In genomic region chr7:77537136-77537594, GRCh38 we compare ENCODE assay signal across 8 cellular contexts. TPM values are rescaled to one million over a fixed set of nuclear protein-coding genes. Genes with fewer than 3 reads are reported as not detected.
A peak's percentile ranks its signal among the peaks of the same experiment; 100 is the strongest.
DNase-seq lines count a peak whose midpoint lies in the region; ATAC-seq and FAIRE-seq lines count a peak whose summit lies in the region.

Gene PTPN12, plus strand, starts transcription at chr7:77537295. Its CDS starts 252 bp downstream, at chr7:77537547.

- H3K4me1 ChIP-seq in trophoblast cell (ENCODE audit: control insufficient read depth in 1 of 2, insufficient read depth in 2 of 2, low read length in 2 of 2) = peaks cover 8 to 14% of the 10 kb centered on the region in 2 experiments

- H4K12ac ChIP-seq in trophoblast cell (ENCODE audit: low read depth, low read length) = peak within 1 kb of the TSS; percentile 94

- no peaks in the 10 kb centered on the region for H3K27me3 Mint-ChIP-seq in IgD-negative memory B cell
- H3K27me3 Mint-ChIP-seq in activated T-helper 17 cell treated with anti-CD3 and anti-CD28 coated beads, Interleukin-2, amount 50 U/mL, for 72 hours = no peaks in the 10 kb centered on the region

- no peak for FAIRE-seq in urothelium cell line (lab: Jason Lieb, UNC)

- H3K79me2 ChIP-seq in trophoblast cell (ENCODE audit: control insufficient read depth, insufficient read depth, low read length, poor library complexity) = peaks cover 24% of the 10 kb centered on the region

- peak within 1 kb of the TSS; percentile 100 for H2AFZ ChIP-seq in trophoblast cell (ENCODE audit: insufficient read depth, low read length, poor library complexity)

- H4K91ac ChIP-seq in trophoblast cell (ENCODE audit: low read depth, low read length) = peak within 1 kb of the TSS; percentile 94

- peak within 1 kb of the TSS; percentile 94 for H3K4ac ChIP-seq in trophoblast cell (ENCODE audit: low read depth, low read length)

- peaks cover 3% of the 10 kb centered on the region in 2 experiments for H3K36me3 ChIP-seq in trophoblast cell (ENCODE audit: control insufficient read depth in 1 of 2, insufficient read depth in 2 of 2, low read length in 2 of 2)

- peak within 1 kb of the TSS; percentile 85 for H3K4me3 ChIP-seq in trophoblast cell (ENCODE audit: low read depth, low read length)

- peak within 1 kb of the TSS; percentile 99 for H3K18ac ChIP-seq in trophoblast cell (ENCODE audit: low read length)

- H3K27ac ChIP-seq in trophoblast cell (ENCODE audit: low read depth, low read length) = peak within 1 kb of the TSS; percentile 87

- peak within 1 kb of the TSS; percentile 89 for H2AK5ac ChIP-seq in trophoblast cell (ENCODE audit: low read length)

- H3K9me3 Mint-ChIP-seq in IgD-negative memory B cell = peaks cover 0 to 2% (median 0%) of the 10 kb centered on the region in 3 donors
- no peaks in the 10 kb centered on the region for H3K9me3 Mint-ChIP-seq in activated T-helper 17 cell treated with anti-CD3 and anti-CD28 coated beads, Interleukin-2, amount 50 U/mL, for 72 hours

- H3K27ac Mint-ChIP-seq in IgD-negative memory B cell = peak within 1 kb of the TSS; percentile 96 to 100 (median 97)
- peak within 1 kb of the TSS; percentile 74 for H3K27ac Mint-ChIP-seq in activated T-helper 17 cell treated with anti-CD3 and anti-CD28 coated beads, Interleukin-2, amount 50 U/mL, for 72 hours

- peak within 1 kb of the TSS; percentile 90 for H3K14ac ChIP-seq in trophoblast cell (ENCODE audit: low read length)

- peaks cover 11 to 41% (median 23%) of the 10 kb centered on the region in 3 donors for H3K4me1 Mint-ChIP-seq in IgD-negative memory B cell
- peaks cover 5% of the 10 kb centered on the region for H3K4me1 Mint-ChIP-seq in activated T-helper 17 cell treated with anti-CD3 and anti-CD28 coated beads, Interleukin-2, amount 50 U/mL, for 72 hours

- H2BK5ac ChIP-seq in trophoblast cell (ENCODE audit: low read depth, low read length, poor library complexity) = peak within 1 kb of the TSS; percentile 97

- H3K36me3 Mint-ChIP-seq in IgD-negative memory B cell = no peaks in the 10 kb centered on the region
- no peaks in the 10 kb centered on the region for H3K36me3 Mint-ChIP-seq in activated T-helper 17 cell treated with anti-CD3 and anti-CD28 coated beads, Interleukin-2, amount 50 U/mL, for 72 hours (ENCODE audit: low read depth)

- DNase-seq in COR-L47 (lab: John Stamatoyannopoulos, UW) (peak; percentile 80), Right ventricle myocardium superior (no peak), trophoblast cell (peak; percentile 81 to 83), KG1 (lab: John Stamatoyannopoulos, UW) (no peak), urothelium cell line (ENCODE audit: low spot score) (no peak)

- H3K79me1 ChIP-seq in trophoblast cell (ENCODE audit: low read length) = peaks cover 25% of the 10 kb centered on the region

- peak within 1 kb of the TSS; percentile 81 for H2BK12ac ChIP-seq in trophoblast cell (ENCODE audit: low read length)

- H3K4me2 ChIP-seq in trophoblast cell (ENCODE audit: low read length) = peak within 1 kb of the TSS; percentile 82

- WGBS in trophoblast cell (ENCODE audit: extremely low coverage, insufficient coverage, insufficient read length) = no CpG with 5 or more reads among the region's 47 CpGs

- ATAC-seq in GM21367 (IDR thresholded peaks at IDR 0.05; ENCODE audit: unreplicated experiment) = peak; percentile 28
- ATAC-seq in activated T-helper 17 cell treated with anti-CD3 and anti-CD28 coated beads, Interleukin-2, amount 50 U/mL, for 72 hours (replicated peaks) = peak; percentile 68
- ATAC-seq in Right ventricle myocardium superior (ENCODE audit: poor library complexity) = no peak

- H4K8ac ChIP-seq in trophoblast cell (ENCODE audit: low read depth, low read length) = peak within 1 kb of the TSS; percentile 96

- peak within 1 kb of the TSS; percentile 98 to 100 (median 100) for H3K4me3 Mint-ChIP-seq in IgD-negative memory B cell
- peak within 1 kb of the TSS; percentile 84 for H3K4me3 Mint-ChIP-seq in activated T-helper 17 cell treated with anti-CD3 and anti-CD28 coated beads, Interleukin-2, amount 50 U/mL, for 72 hours

- no peaks in the 10 kb centered on the region for H3K9me3 ChIP-seq in trophoblast cell (ENCODE audit: insufficient read depth, low read depth, low read length)

- no peaks in the 10 kb centered on the region for H3K27me3 ChIP-seq in trophoblast cell (ENCODE audit: insufficient read depth, low read length)

- peak within 1 kb of the TSS; percentile 60 for H2BK120ac ChIP-seq in trophoblast cell (ENCODE audit: insufficient read depth, low read length, poor library complexity)

- H3K9ac ChIP-seq in trophoblast cell (ENCODE audit: low read length) = peak within 1 kb of the TSS; percentile 87

- H3K23ac ChIP-seq in trophoblast cell (ENCODE audit: low read length) = peak within 1 kb of the TSS; percentile 1

- intact Hi-C loops in Right ventricle myocardium superior (cut with DNase I) = loop anchor here (10.0 kb wide), 1 partner anchor 122 kb away; the partner anchor contains the start of gene GSAP

RNA-seq across cellular contexts. Expression of gene PTPN12, which starts in this region (rescaled TPM):
- 4.8 TPM for polyA plus RNA-seq in IgD-negative memory B cell
- 10 to 100 TPM; 10.8 to 11.7 TPM for total RNA-seq in activated T-helper 17 cell treated with anti-CD3 and anti-CD28 coated beads, Interleukin-2, amount 50 U/mL, for 72 hours
- total RNA-seq in Right ventricle myocardium superior = 38.3 TPM
- 105 and 109 TPM in 2 replicates for polyA plus RNA-seq in trophoblast cell (2013)

Comparison
In these comparisons a context has a peak if more than half of its experiments do, and no peak if none do; other contexts are left out.
1. DNase-seq: peak in COR-L47 (single experiment) and trophoblast cell (2 of 2); none in Right ventricle myocardium superior (single experiment), KG1 (single experiment) and urothelium cell line (single experiment).